ENCODE assay signal across 26 cellular contexts in the genomic region with DNA sequence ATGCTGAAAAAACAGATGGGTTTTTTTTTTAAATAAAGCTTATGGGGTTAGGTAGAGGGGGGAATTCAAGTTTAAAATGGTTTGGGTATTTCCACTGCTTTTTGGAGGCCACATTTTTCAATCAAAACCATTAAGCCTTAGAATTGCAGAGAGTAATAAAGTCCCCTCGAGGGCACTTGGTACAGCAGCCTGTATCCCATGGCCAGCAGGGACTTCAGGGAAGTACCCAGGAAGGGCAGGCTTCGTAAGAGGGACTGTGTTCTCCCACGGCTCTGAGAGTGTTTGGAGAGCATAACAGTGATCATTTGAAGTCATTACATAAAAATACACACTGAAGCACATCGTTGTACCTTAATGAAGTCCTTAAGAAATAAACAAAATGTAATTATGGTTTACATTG.
"Had no signal": no experiment of that assay in that cellular context is flagged by ENCODE, and none has a peak within 500 bp of the region (broad histone marks: within the 10 kb centered on the region; RNA-seq: fewer than 3 reads in every experiment).

No MANE protein-coding gene starts in this region.

- H3K27ac ChIP-seq: body of pancreas, cardiac muscle cell, foreskin keratinocyte, left lung, lower lobe of right lung, skin epidermis, tibial artery, upper lobe of right lung had no signal

- H3K27ac Mint-ChIP-seq: activated CD4-positive, alpha-beta T cell treated with anti-CD3 and anti-CD28 coated beads for 36 hours; activated CD8-positive, alpha-beta T cell treated with anti-CD3 and anti-CD28 coated beads, Interleukin-2, amount 10 ng/mL, durations not matched to agents 7 days and 5 days; activated naive CD8-positive, alpha-beta T cell; activated T-cell treated with anti-CD3 and anti-CD28 coated beads, Interleukin-2, amount 50 U/mL, for 72 hours; endodermal cell; natural killer cell treated with Interleukin-12 subunit alpha and Interleukin-12 subunit beta and Interleukin-15 and Interleukin-18, amount 100 ng/mL, for 72 hours; stimulated activated naive CD8-positive, alpha-beta T cell treated with anti-CD3 and anti-CD28 coated beads, Interleukin-15, Interleukin-2, amounts not matched to agents 100 ng/mL and 50 ng/mL, for 24 hours had no signal

- H3K36me3 Mint-ChIP-seq: activated naive CD8-positive, alpha-beta T cell; natural killer cell treated with Interleukin-12 subunit alpha and Interleukin-12 subunit beta and Interleukin-15 and Interleukin-18, amount 100 ng/mL, for 72 hours had no signal

- H3K27me3 Mint-ChIP-seq: activated CD4-positive, alpha-beta T cell treated with anti-CD3 and anti-CD28 coated beads for 36 hours; activated naive CD8-positive, alpha-beta T cell; natural killer cell treated with Interleukin-12 subunit alpha and Interleukin-12 subunit beta and Interleukin-15 and Interleukin-18, amount 100 ng/mL, for 72 hours; stimulated activated naive CD8-positive, alpha-beta T cell treated with anti-CD3 and anti-CD28 coated beads, Interleukin-15, Interleukin-2, amounts not matched to agents 100 ng/mL and 50 ng/mL, for 24 hours had no signal

- H3K27me3 ChIP-seq: body of pancreas, cardiac muscle cell, foreskin keratinocyte, left lung, tibial artery, upper lobe of right lung had no signal

- H3K9me3 Mint-ChIP-seq: endodermal cell had no signal

- H3K4me3 ChIP-seq: body of pancreas, cardiac muscle cell, left lung, lower lobe of right lung, mucosa of descending colon, skin epidermis, tibial artery, upper lobe of right lung had no signal

- ATAC-seq: activated CD4-positive, alpha-beta T cell treated with anti-CD3 and anti-CD28 coated beads for 36 hours; activated CD8-positive, alpha-beta T cell treated with anti-CD3 and anti-CD28 coated beads, Interleukin-2, amount 10 ng/mL, durations not matched to agents 7 days and 5 days; activated T-cell treated with anti-CD3 and anti-CD28 coated beads, Interleukin-2, amount 50 U/mL, for 72 hours; body of pancreas; esophagus mucosa; foreskin keratinocyte; left lung; lower lobe of right lung; mucosa of descending colon; natural killer cell treated with Interleukin-12 subunit alpha and Interleukin-12 subunit beta and Interleukin-15 and Interleukin-18, amount 100 ng/mL, for 72 hours; sciatic nerve; upper lobe of right lung had no signal

- H3K4me1 Mint-ChIP-seq: activated CD4-positive, alpha-beta T cell treated with anti-CD3 and anti-CD28 coated beads for 36 hours had no signal

- DNase-seq: activated CD4-positive, alpha-beta T cell treated with anti-CD3 and anti-CD28 coated beads for 36 hours; activated CD4-positive, CD25-positive, alpha-beta regulatory T cell; activated CD8-positive, alpha-beta T cell treated with anti-CD3 and anti-CD28 coated beads, Interleukin-2, amount 10 ng/mL, durations not matched to agents 7 days and 5 days; activated naive CD4-positive, alpha-beta T cell treated with Interleukin-2 at 50 U/mL for 16 hours; activated T-cell treated with anti-CD3 and anti-CD28 coated beads for 4 hours; activated T-cell treated with anti-CD3 and anti-CD28 coated beads, Interleukin-2, amount 50 U/mL, for 72 hours; aorta; body of pancreas; cortex of kidney; foreskin keratinocyte; kidney glomerular epithelial cell; left lung; lower lobe of right lung; mucosa of descending colon; stimulated activated CD4-positive, alpha-beta T cell treated with anti-CD3 and anti-CD28 coated beads, Interleukin-12 subunit alpha, Interleukin-12 subunit beta, amount 100 ng/mL, for 4 hours; stimulated activated CD4-positive, alpha-beta T cell treated with anti-CD3 and anti-CD28 coated beads, Interleukin-4, amount 100 ng/mL, for 1 hour; tibial artery; upper lobe of right lung had no signal

- H3K4me3 Mint-ChIP-seq: activated CD4-positive, alpha-beta T cell treated with anti-CD3 and anti-CD28 coated beads for 36 hours; activated CD8-positive, alpha-beta T cell treated with anti-CD3 and anti-CD28 coated beads, Interleukin-2, amount 10 ng/mL, durations not matched to agents 7 days and 5 days; activated naive CD8-positive, alpha-beta T cell; activated T-cell treated with anti-CD3 and anti-CD28 coated beads, Interleukin-2, amount 50 U/mL, for 72 hours; endodermal cell; natural killer cell treated with Interleukin-12 subunit alpha and Interleukin-12 subunit beta and Interleukin-15 and Interleukin-18, amount 100 ng/mL, for 72 hours; stimulated activated naive CD8-positive, alpha-beta T cell treated with anti-CD3 and anti-CD28 coated beads, Interleukin-15, Interleukin-2, amounts not matched to agents 100 ng/mL and 50 ng/mL, for 24 hours had no signal
